ENCODE assay signal across 1 cellular context in the genomic region with DNA sequence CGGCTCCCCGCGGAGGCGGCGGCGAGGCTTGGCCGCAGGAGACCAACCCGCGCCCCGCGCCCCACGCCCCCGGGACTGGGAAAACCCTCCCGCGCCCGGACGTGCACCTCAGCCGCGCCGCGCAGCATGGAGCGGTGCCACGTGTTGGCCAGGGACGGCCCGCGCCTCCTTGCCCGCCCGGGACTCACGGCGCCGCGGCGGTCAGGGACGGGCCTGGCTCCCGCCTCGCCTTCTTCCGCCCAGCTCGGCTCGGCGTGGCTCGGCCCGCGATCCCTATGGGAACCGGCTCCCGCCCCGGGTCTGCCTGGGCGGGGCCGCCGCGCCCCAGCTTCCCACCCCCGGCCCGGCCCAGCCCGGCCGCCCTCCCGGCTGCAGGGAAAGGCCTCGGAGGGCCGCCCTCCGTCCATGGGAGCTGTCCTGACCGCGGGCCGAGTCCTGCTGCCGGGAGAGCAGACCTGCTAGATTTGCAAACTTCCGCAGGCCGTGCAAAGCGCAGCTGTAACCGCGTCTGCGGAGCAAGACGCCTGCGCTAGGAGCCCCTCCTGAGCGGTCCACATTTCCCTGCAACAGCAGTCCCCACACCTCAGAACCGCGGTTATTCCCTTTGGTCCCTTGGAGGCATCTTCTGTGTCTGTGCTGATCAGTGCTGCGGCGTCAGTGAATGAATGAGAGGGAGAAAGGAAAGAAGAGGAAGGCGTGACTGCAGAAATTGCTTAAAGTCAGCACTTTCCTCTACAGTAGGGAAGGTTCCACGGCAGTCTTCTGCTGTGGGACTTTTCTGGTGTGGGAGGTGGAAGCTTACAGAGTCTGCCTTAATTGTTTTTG.
TF ChIP-seq lines count a peak whose summit lies in the region.

Gene CDKL1 (minus strand): TSS at position 246 of the 825 bp plus-strand sequence. CDS start 1,013 bp downstream, outside the sequence.

TF ChIP-seq in HepG2, 621 proteins besides CTCF, POLR2A, EP300 and RAD21 (continued from another document and continues in another):
- TF ChIP-seq, protein P1, sequence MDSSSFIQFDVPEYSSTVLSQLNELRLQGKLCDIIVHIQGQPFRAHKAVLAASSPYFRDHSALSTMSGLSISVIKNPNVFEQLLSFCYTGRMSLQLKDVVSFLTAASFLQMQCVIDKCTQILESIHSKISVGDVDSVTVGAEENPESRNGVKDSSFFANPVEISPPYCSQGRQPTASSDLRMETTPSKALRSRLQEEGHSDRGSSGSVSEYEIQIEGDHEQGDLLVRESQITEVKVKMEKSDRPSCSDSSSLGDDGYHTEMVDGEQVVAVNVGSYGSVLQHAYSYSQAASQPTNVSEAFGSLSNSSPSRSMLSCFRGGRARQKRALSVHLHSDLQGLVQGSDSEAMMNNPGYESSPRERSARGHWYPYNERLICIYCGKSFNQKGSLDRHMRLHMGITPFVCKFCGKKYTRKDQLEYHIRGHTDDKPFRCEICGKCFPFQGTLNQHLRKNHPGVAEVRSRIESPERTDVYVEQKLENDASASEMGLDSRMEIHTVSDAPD (CRISPR knock-in tag; IDR thresholded peaks at IDR 0.05) = no peak
- TF ChIP-seq ZNF451 (CRISPR knock-in tag; IDR thresholded peaks at IDR 0.05) = peak; percentile 83
- TF ChIP-seq MIXL1 (CRISPR knock-in tag; IDR thresholded peaks at IDR 0.05) = no peak
- no peak for TF ChIP-seq ZNF7 (CRISPR knock-in tag; IDR thresholded peaks at IDR 0.05)
- TF ChIP-seq ZNF329 (CRISPR knock-in tag; IDR thresholded peaks at IDR 0.05; ENCODE audit: low read depth) = no peak
- TF ChIP-seq ZNF3 (CRISPR knock-in tag; IDR thresholded peaks at IDR 0.05) = no peak
- no peak for TF ChIP-seq ZNF24 (IDR thresholded peaks at IDR 0.05)
- TF ChIP-seq SP2 (CRISPR knock-in tag; IDR thresholded peaks at IDR 0.05) = no peak
- no peak for TF ChIP-seq MAF1 (CRISPR knock-in tag; IDR thresholded peaks at IDR 0.05; ENCODE audit: borderline replicate concordance)
- TF ChIP-seq, protein P2, sequence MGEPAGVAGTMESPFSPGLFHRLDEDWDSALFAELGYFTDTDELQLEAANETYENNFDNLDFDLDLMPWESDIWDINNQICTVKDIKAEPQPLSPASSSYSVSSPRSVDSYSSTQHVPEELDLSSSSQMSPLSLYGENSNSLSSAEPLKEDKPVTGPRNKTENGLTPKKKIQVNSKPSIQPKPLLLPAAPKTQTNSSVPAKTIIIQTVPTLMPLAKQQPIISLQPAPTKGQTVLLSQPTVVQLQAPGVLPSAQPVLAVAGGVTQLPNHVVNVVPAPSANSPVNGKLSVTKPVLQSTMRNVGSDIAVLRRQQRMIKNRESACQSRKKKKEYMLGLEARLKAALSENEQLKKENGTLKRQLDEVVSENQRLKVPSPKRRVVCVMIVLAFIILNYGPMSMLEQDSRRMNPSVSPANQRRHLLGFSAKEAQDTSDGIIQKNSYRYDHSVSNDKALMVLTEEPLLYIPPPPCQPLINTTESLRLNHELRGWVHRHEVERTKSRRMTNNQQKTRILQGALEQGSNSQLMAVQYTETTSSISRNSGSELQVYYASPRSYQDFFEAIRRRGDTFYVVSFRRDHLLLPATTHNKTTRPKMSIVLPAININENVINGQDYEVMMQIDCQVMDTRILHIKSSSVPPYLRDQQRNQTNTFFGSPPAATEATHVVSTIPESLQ (CRISPR knock-in tag; conservative IDR thresholded peaks at IDR 0.05) = no peak
- TF ChIP-seq, protein P3, sequence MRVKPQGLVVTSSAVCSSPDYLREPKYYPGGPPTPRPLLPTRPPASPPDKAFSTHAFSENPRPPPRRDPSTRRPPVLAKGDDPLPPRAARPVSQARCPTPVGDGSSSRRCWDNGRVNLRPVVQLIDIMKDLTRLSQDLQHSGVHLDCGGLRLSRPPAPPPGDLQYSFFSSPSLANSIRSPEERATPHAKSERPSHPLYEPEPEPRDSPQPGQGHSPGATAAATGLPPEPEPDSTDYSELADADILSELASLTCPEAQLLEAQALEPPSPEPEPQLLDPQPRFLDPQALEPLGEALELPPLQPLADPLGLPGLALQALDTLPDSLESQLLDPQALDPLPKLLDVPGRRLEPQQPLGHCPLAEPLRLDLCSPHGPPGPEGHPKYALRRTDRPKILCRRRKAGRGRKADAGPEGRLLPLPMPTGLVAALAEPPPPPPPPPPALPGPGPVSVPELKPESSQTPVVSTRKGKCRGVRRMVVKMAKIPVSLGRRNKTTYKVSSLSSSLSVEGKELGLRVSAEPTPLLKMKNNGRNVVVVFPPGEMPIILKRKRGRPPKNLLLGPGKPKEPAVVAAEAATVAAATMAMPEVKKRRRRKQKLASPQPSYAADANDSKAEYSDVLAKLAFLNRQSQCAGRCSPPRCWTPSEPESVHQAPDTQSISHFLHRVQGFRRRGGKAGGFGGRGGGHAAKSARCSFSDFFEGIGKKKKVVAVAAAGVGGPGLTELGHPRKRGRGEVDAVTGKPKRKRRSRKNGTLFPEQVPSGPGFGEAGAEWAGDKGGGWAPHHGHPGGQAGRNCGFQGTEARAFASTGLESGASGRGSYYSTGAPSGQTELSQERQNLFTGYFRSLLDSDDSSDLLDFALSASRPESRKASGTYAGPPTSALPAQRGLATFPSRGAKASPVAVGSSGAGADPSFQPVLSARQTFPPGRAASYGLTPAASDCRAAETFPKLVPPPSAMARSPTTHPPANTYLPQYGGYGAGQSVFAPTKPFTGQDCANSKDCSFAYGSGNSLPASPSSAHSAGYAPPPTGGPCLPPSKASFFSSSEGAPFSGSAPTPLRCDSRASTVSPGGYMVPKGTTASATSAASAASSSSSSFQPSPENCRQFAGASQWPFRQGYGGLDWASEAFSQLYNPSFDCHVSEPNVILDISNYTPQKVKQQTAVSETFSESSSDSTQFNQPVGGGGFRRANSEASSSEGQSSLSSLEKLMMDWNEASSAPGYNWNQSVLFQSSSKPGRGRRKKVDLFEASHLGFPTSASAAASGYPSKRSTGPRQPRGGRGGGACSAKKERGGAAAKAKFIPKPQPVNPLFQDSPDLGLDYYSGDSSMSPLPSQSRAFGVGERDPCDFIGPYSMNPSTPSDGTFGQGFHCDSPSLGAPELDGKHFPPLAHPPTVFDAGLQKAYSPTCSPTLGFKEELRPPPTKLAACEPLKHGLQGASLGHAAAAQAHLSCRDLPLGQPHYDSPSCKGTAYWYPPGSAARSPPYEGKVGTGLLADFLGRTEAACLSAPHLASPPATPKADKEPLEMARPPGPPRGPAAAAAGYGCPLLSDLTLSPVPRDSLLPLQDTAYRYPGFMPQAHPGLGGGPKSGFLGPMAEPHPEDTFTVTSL (CRISPR knock-in tag; IDR thresholded peaks at IDR 0.05; ENCODE audit: borderline replicate concordance) = no peak
- TF ChIP-seq, protein P4, sequence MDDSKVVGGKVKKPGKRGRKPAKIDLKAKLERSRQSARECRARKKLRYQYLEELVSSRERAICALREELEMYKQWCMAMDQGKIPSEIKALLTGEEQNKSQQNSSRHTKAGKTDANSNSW (CRISPR knock-in tag; IDR thresholded peaks at IDR 0.05; ENCODE audit: borderline replicate concordance) = peak; percentile 95; the same call in 1 of the 2 replicates
- no peak for TF ChIP-seq NCOR1 (IDR thresholded peaks at IDR 0.05; ENCODE audit: borderline replicate concordance, low read length)
- TF ChIP-seq, protein P5, sequence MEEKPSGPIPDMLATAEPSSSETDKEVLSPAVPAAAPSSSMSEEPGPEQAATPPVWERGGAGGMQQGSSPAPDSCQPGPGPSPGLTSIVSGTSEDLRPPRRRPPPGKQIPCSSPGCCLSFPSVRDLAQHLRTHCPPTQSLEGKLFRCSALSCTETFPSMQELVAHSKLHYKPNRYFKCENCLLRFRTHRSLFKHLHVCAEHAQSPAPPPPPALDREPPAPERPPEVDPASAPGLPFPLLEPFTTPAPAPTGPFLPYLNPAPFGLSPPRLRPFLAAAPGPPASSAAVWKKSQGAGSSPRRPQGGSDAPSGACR (CRISPR knock-in tag; IDR thresholded peaks at IDR 0.05) = no peak
- no peak for TF ChIP-seq ZNF747 (CRISPR knock-in tag; IDR thresholded peaks at IDR 0.05; ENCODE audit: borderline replicate concordance)
- peak; percentile 90 for TF ChIP-seq MEIS2 (CRISPR knock-in tag; IDR thresholded peaks at IDR 0.05)
- TF ChIP-seq ZNF121 (CRISPR knock-in tag; IDR thresholded peaks at IDR 0.05) = no peak
- no peak for TF ChIP-seq ZNF550 (CRISPR knock-in tag; IDR thresholded peaks at IDR 0.05; ENCODE audit: borderline replicate concordance)
- TF ChIP-seq ZNF547 (CRISPR knock-in tag; IDR thresholded peaks at IDR 0.05) = peak; percentile 90; the same call in 1 of the 2 replicates
- TF ChIP-seq, protein P6, sequence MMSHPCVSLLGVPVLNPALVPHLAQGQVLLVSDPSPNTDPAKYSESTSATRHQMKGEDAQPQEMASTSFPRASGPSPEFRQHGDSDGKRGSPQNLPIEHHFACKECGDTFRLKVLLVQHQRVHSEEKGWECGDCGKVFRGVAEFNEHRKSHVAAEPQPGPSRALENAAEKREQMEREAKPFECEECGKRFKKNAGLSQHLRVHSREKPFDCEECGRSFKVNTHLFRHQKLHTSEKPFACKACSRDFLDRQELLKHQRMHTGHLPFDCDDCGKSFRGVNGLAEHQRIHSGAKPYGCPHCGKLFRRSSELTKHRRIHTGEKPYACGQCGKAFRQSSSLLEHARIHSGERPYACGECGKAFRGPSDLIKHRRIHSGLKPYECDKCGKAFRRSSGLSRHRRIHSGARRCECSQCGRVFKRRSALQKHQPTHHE (CRISPR knock-in tag; IDR thresholded peaks at IDR 0.05; ENCODE audit: borderline replicate concordance) = no peak
- no peak for TF ChIP-seq CEBPG (CRISPR knock-in tag; IDR thresholded peaks at IDR 0.05)
- TF ChIP-seq ZNF768 (CRISPR knock-in tag; IDR thresholded peaks at IDR 0.05) = peak; percentile 79; the same call in 1 of the 2 replicates
- TF ChIP-seq, protein P7, sequence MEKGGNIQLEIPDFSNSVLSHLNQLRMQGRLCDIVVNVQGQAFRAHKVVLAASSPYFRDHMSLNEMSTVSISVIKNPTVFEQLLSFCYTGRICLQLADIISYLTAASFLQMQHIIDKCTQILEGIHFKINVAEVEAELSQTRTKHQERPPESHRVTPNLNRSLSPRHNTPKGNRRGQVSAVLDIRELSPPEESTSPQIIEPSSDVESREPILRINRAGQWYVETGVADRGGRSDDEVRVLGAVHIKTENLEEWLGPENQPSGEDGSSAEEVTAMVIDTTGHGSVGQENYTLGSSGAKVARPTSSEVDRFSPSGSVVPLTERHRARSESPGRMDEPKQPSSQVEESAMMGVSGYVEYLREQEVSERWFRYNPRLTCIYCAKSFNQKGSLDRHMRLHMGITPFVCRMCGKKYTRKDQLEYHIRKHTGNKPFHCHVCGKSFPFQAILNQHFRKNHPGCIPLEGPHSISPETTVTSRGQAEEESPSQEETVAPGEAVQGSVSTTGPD (CRISPR knock-in tag; IDR thresholded peaks at IDR 0.05) = no peak
- TF ChIP-seq, protein P8, sequence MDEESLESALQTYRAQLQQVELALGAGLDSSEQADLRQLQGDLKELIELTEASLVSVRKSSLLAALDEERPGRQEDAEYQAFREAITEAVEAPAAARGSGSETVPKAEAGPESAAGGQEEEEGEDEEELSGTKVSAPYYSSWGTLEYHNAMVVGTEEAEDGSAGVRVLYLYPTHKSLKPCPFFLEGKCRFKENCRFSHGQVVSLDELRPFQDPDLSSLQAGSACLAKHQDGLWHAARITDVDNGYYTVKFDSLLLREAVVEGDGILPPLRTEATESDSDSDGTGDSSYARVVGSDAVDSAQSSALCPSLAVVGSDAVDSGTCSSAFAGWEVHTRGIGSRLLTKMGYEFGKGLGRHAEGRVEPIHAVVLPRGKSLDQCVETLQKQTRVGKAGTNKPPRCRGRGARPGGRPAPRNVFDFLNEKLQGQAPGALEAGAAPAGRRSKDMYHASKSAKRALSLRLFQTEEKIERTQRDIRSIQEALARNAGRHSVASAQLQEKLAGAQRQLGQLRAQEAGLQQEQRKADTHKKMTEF (CRISPR knock-in tag; IDR thresholded peaks at IDR 0.05) = peak; percentile 29; the same call in 1 of the 2 replicates
- TF ChIP-seq IRX3 (CRISPR knock-in tag; IDR thresholded peaks at IDR 0.05; ENCODE audit: borderline replicate concordance, low read depth) = peak; percentile 51; the same call in 1 of the 2 replicates
- TF ChIP-seq ZNF274 (CRISPR knock-in tag; IDR thresholded peaks at IDR 0.05) = peak; percentile 82; the same call in 1 of the 2 replicates
- no peak for TF ChIP-seq KDM3A (CRISPR knock-in tag; IDR thresholded peaks at IDR 0.05; ENCODE audit: low read depth)
- TF ChIP-seq, protein P9, sequence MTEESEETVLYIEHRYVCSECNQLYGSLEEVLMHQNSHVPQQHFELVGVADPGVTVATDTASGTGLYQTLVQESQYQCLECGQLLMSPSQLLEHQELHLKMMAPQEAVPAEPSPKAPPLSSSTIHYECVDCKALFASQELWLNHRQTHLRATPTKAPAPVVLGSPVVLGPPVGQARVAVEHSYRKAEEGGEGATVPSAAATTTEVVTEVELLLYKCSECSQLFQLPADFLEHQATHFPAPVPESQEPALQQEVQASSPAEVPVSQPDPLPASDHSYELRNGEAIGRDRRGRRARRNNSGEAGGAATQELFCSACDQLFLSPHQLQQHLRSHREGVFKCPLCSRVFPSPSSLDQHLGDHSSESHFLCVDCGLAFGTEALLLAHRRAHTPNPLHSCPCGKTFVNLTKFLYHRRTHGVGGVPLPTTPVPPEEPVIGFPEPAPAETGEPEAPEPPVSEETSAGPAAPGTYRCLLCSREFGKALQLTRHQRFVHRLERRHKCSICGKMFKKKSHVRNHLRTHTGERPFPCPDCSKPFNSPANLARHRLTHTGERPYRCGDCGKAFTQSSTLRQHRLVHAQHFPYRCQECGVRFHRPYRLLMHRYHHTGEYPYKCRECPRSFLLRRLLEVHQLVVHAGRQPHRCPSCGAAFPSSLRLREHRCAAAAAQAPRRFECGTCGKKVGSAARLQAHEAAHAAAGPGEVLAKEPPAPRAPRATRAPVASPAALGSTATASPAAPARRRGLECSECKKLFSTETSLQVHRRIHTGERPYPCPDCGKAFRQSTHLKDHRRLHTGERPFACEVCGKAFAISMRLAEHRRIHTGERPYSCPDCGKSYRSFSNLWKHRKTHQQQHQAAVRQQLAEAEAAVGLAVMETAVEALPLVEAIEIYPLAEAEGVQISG (CRISPR knock-in tag; IDR thresholded peaks at IDR 0.05) = peak; percentile 83
- TF ChIP-seq ZSCAN22 (CRISPR knock-in tag; IDR thresholded peaks at IDR 0.05) = no peak
- TF ChIP-seq ESRRA (CRISPR knock-in tag; IDR thresholded peaks at IDR 0.05; ENCODE audit: low read depth) = 0 out of 2 replicates have a peak, but pooled peaks have one; percentile 48
- TF ChIP-seq NR2F6 (IDR thresholded peaks at IDR 0.05) = no peak
- no peak for TF ChIP-seq NR2F6 (CRISPR knock-in tag; IDR thresholded peaks at IDR 0.05)
- 0 out of 2 replicates have a peak, but pooled peaks have one; percentile 42 for TF ChIP-seq EED (CRISPR knock-in tag; IDR thresholded peaks at IDR 0.05)
- TF ChIP-seq, protein P10, sequence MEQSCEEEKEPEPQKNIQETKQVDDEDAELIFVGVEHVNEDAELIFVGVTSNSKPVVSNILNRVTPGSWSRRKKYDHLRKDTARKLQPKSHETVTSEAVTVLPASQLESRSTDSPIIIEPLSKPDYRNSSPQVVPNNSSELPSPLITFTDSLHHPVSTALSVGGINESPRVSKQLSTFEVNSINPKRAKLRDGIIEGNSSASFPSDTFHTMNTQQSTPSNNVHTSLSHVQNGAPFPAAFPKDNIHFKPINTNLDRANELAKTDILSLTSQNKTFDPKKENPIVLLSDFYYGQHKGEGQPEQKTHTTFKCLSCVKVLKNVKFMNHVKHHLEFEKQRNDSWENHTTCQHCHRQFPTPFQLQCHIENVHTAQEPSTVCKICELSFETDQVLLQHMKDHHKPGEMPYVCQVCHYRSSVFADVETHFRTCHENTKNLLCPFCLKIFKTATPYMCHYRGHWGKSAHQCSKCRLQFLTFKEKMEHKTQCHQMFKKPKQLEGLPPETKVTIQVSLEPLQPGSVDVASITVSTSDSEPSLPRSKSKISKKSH (CRISPR knock-in tag; IDR thresholded peaks at IDR 0.05; ENCODE audit: borderline replicate concordance) = no peak
- peak; percentile 98 for TF ChIP-seq MAX (IDR thresholded peaks at IDR 0.05)
